In the genomic region with DNA sequence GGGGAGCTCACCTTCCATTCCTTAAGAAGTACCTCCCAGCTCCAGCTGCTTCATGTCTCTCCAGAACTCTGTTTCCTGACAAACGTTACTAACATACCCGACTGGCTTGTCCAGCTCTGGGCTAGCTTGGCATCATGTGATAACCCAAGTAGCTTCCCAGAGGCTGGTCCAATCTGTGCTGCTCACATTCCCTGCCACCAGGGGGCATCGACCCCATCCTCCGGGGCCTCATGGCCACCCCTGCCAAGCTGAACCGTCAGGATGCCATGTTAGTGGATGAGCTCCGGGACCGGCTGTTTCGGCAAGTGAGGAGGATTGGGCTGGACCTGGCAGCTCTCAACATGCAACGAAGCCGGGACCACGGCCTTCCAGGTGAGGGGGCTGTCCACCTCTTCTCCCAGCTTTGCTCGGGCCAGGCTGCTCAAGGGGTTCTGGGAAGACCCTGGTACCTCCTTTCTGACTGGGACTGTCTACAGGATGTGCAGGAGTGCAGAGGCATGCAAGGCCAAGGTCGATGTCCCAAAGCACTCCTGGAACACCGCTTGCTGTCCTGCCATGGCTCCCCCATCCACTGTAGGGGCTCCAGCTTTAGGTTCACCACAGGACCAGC, we compare ENCODE assay signal across 9 cellular contexts. TPM values are rescaled to one million over a fixed set of nuclear protein-coding genes. Genes with fewer than 3 reads are reported as not detected.
DNase-seq lines count a peak whose midpoint lies in the region; ATAC-seq, FAIRE-seq and TF ChIP-seq lines count a peak whose summit lies in the region.
"Had no signal": no experiment of that assay in that cellular context is flagged by ENCODE, and none has a peak within 500 bp of the region (broad histone marks: within the 10 kb centered on the region; RNA-seq: fewer than 3 reads in every experiment).

No MANE protein-coding gene starts in this region.

- intact Hi-C loops in HCT116 (cut with micrococcal nuclease), result loop anchor here (1.0 kb wide), 2 partner anchors 18 to 247 kb away; no protein-coding TSS in a partner anchor

- H3K9ac ChIP-seq in HCT116 (ENCODE audit: low read length), result no peak overlapping the region
- H3K9ac ChIP-seq in NT2/D1 (ENCODE audit: insufficient read length, low read depth), result no peak overlapping the region

- no TSS peak for BruUV-seq in HCT116 (replicated peaks; lab: Mats Ljungman, UMichigan)

- CTCF ChIA-PET in HCT116 (lab: Charles Lee), result interaction anchor here (0.6 to 3.7 kb wide), 21 partner anchors 9 to 255 kb away, joined by 3 to 36 read pairs (median 5); a partner anchor contains a TSS

- RAD21 ChIA-PET in HCT116 (lab: Charles Lee; ENCODE audit: low non-redundant PET in 1 of 2, low total read pairs in 2 of 2, uncharacterized antibody in 2 of 2, unreplicated experiment in 2 of 2), result interaction anchor here (0.8 to 1.1 kb wide), 3 partner anchors 16 to 248 kb away, joined by 3 to 5 read pairs (median 3); no protein-coding TSS in a partner anchor

- H3K4me1 ChIP-seq in HCT116 (ENCODE audit: control insufficient read depth in 1 of 2, insufficient read depth in 2 of 2, low read length in 2 of 2), result peaks cover 0 to 3% of the 10 kb centered on the region in 2 experiments; a peak in 1 of 4 replicates
- no peaks in the 10 kb centered on the region for H3K4me1 ChIP-seq in NT2/D1 (ENCODE audit: insufficient read depth, insufficient read length)
- no peaks in the 10 kb centered on the region for H3K4me1 ChIP-seq in small intestine (ENCODE audit: control insufficient read depth in 2 of 2, insufficient read depth in 1 of 2, low read depth in 1 of 2, low read length in 1 of 2)

- TF ChIP-seq RAD21 in HCT116 (IDR thresholded peaks at IDR 0.05; ENCODE audit: low read depth), result no peak; the same call in 1 of the 2 replicates

- FAIRE-seq in small intestine (lab: Jason Lieb, UNC), result no peak

- no peaks in the 10 kb centered on the region for H3K79me2 ChIP-seq in HCT116 (ENCODE audit: insufficient read depth, low read length)

- H3K27ac ChIP-seq in HCT116 (ENCODE audit: low read depth, low read length) (no peak overlapping the region), small intestine (ENCODE audit: low read depth in 1 of 2, low read length in 1 of 2) (no peak overlapping the region)

- ATAC-seq in HCT116 (peak; percentile 98), GM18519 (IDR thresholded peaks at IDR 0.05; ENCODE audit: low FRiP score, unreplicated experiment) (no peak), omental fat pad (ENCODE audit: low FRiP score) (no peak)

- H4K20me1 ChIP-seq in HCT116 (ENCODE audit: insufficient read depth), result no peaks in the 10 kb centered on the region

- no peaks in the 10 kb centered on the region for H3K9me2 ChIP-seq in HCT116 (ENCODE audit: insufficient read depth)

- H3K36me3 ChIP-seq in HCT116 (ENCODE audit: control insufficient read depth in 1 of 2, insufficient read depth in 2 of 2, low read length in 2 of 2) (no peaks in the 10 kb centered on the region), NT2/D1 (ENCODE audit: insufficient read depth, insufficient read length, low read length) (peaks cover under 1% of the 10 kb centered on the region), small intestine (ENCODE audit: control insufficient read depth in 2 of 2, insufficient read depth in 2 of 2, low read length in 2 of 2) (no peaks in the 10 kb centered on the region)

- POLR2A ChIA-PET in HCT116 (lab: Charles Lee), result interaction anchor here (0.5 to 1.0 kb wide), 2 partner anchors 117 to 431 kb away, joined by 3 read pairs; no protein-coding TSS in a partner anchor

- no peak for TF ChIP-seq POLR2A in HCT116 (IDR thresholded peaks at IDR 0.05; ENCODE audit: borderline replicate concordance, extremely low read depth, insufficient read depth, insufficient read length)

- no peak overlapping the region for H3K4me2 ChIP-seq in HCT116 (ENCODE audit: low read length)

- H3K27me3 ChIP-seq in HCT116 (ENCODE audit: insufficient read depth, low read length) (no peaks in the 10 kb centered on the region; the same call in 1 of the 2 replicates), NT2/D1 (ENCODE audit: insufficient read depth, insufficient read length) (peaks cover 2% of the 10 kb centered on the region), small intestine (ENCODE audit: control insufficient read depth in 2 of 2, insufficient read depth in 2 of 2, low read length in 2 of 2) (no peaks in the 10 kb centered on the region)

- H3K4me3 ChIP-seq in HCT116 (replicated peaks in 1 of 2; ENCODE audit: low read depth in 1 of 2, low read length in 2 of 2) (no peak overlapping the region), NT2/D1 (ENCODE audit: insufficient read length, low read depth) (no peak overlapping the region), fibroblast of the aortic adventitia (ENCODE audit: low read depth, low read length) (no peak overlapping the region), small intestine (ENCODE audit: low read depth in 1 of 2, low read length in 2 of 2) (no peak overlapping the region)

- H2AFZ ChIP-seq in HCT116 (ENCODE audit: low read depth, low read length, poor library complexity, severe bottlenecking), result no peak overlapping the region

- H3K9me3 ChIP-seq in HCT116 (ENCODE audit: control insufficient read depth in 1 of 2, insufficient read depth in 1 of 2, low read depth in 1 of 2, low read length in 2 of 2), result no peaks in the 10 kb centered on the region
- no peaks in the 10 kb centered on the region for H3K9me3 ChIP-seq in NT2/D1 (ENCODE audit: insufficient read depth, low read length)
- no peaks in the 10 kb centered on the region for H3K9me3 ChIP-seq in small intestine (ENCODE audit: control insufficient read depth, low read depth)

- 40 to 45% (median 44%) methylated on average over 14 of the region's 14 CpGs for WGBS in small intestine, 3 donors

- TF ChIP-seq CTCF in HCT116 (IDR thresholded peaks at IDR 0.05 in 2 of 3, conservative IDR thresholded peaks at IDR 0.05 in 1 of 3; ENCODE audit: borderline replicate concordance in 1 of 3, insufficient read depth in 1 of 3, low read depth in 2 of 3, low read length in 2 of 3) (peak; percentile 58 to 90 (median 88)), fibroblast of the aortic adventitia (IDR thresholded peaks at IDR 0.05; ENCODE audit: insufficient read depth, low read length) (peak; percentile 45), omental fat pad (IDR thresholded peaks at IDR 0.05) (no peak)

- DNase-seq in COLO829 (ENCODE audit: low spot score) (peak; percentile 61), HCT116 (ENCODE audit: low read depth, low spot score) (peak; percentile 63), NT2/D1 (ENCODE audit: low read depth, low spot score) (peak; percentile 33), activated T-cell treated with anti-CD3 and anti-CD28 coated beads for 24 hours (ENCODE audit: low read depth) (peak; percentile 45), fibroblast of the aortic adventitia (ENCODE audit: low read depth) (peak; percentile 26), small intestine (peak; percentile 50), omental fat pad (ENCODE audit: low spot score) (no peak)

TF ChIP-seq in HCT116, 20 proteins besides CTCF, POLR2A, EP300 and RAD21:
- TF ChIP-seq EGR1 (IDR thresholded peaks at IDR 0.05; ENCODE audit: low read depth) (no peak), POLR2AphosphoS5 (IDR thresholded peaks at IDR 0.05; ENCODE audit: low read depth, low read length) (no peak)
- TF ChIP-seq, protein P1, sequence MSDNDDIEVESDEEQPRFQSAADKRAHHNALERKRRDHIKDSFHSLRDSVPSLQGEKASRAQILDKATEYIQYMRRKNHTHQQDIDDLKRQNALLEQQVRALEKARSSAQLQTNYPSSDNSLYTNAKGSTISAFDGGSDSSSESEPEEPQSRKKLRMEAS (IDR thresholded peaks at IDR 0.05), result peak; percentile 60; the same call in 1 of the 2 replicates
- TF ChIP-seq, protein P2, sequence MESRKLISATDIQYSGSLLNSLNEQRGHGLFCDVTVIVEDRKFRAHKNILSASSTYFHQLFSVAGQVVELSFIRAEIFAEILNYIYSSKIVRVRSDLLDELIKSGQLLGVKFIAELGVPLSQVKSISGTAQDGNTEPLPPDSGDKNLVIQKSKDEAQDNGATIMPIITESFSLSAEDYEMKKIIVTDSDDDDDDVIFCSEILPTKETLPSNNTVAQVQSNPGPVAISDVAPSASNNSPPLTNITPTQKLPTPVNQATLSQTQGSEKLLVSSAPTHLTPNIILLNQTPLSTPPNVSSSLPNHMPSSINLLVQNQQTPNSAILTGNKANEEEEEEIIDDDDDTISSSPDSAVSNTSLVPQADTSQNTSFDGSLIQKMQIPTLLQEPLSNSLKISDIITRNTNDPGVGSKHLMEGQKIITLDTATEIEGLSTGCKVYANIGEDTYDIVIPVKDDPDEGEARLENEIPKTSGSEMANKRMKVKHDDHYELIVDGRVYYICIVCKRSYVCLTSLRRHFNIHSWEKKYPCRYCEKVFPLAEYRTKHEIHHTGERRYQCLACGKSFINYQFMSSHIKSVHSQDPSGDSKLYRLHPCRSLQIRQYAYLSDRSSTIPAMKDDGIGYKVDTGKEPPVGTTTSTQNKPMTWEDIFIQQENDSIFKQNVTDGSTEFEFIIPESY (IDR thresholded peaks at IDR 0.05; ENCODE audit: extremely low read depth, insufficient replicate concordance, low read length), result no peak

RNA-seq across cellular contexts. Expression of a gene that starts 7.6 kb away (rescaled TPM):
- total RNA-seq in HCT116 (2021; ENCODE audit: unreplicated experiment) (not detected), fibroblast of the aortic adventitia (ENCODE audit: low replicate concordance) (not detected in 2 replicates), omental fat pad (not detected)
- 0.14 and 0.20 TPM in 2 replicates for polyA plus RNA-seq in HCT116 (2012)
- not detected for polyA plus RNA-seq in small intestine
- total RNA-seq: T-helper 1 cell treated with Interleukin-12 subunit alpha and Interleukin-12 subunit beta and Interleukin-4 antibody, amounts not matched to agents 30 ng/mL and 1 ng/mL, for 36 hours had no signal

RNA-seq across cellular contexts. Expression of a gene that starts 18.9 kb away (rescaled TPM):
- total RNA-seq in HCT116 (2021; ENCODE audit: unreplicated experiment), result 29.8 TPM
- 25.2 and 27.6 TPM in 2 replicates for polyA plus RNA-seq in HCT116 (2012)
- 10.6 and 16.6 TPM in 2 replicates for total RNA-seq in fibroblast of the aortic adventitia (ENCODE audit: low replicate concordance)
- 10 to 100 TPM in 1 of 3 donors, 1 to 10 TPM in 2; 2.7 to 11.7 (median 6.7) TPM for polyA plus RNA-seq in small intestine
- total RNA-seq in omental fat pad, result 1 to 10 TPM; 3.7 to 9.9 (median 6.0) TPM

RNA-seq across cellular contexts. Expression of a gene that starts 33.3 kb away (rescaled TPM):
- total RNA-seq in HCT116 (2021; ENCODE audit: unreplicated experiment) (not detected), fibroblast of the aortic adventitia (ENCODE audit: low replicate concordance) (not detected in 2 replicates), omental fat pad (not detected)
- not detected in 2 replicates for polyA plus RNA-seq in HCT116 (2012)
- polyA plus RNA-seq in small intestine, result not detected
- total RNA-seq: T-helper 1 cell treated with Interleukin-12 subunit alpha and Interleukin-12 subunit beta and Interleukin-4 antibody, amounts not matched to agents 30 ng/mL and 1 ng/mL, for 36 hours had no signal

RNA-seq across cellular contexts. Expression of a gene that starts 38.3 kb away (rescaled TPM):
- total RNA-seq in HCT116 (2021; ENCODE audit: unreplicated experiment) (not detected), fibroblast of the aortic adventitia (ENCODE audit: low replicate concordance) (not detected in 2 replicates), omental fat pad (under 1 TPM in 1 of 4 donors, not detected in 3; 0.46 TPM)
- 0.03 and 0.12 TPM in 2 replicates for polyA plus RNA-seq in HCT116 (2012)
- under 1 TPM in 1 of 3 donors, not detected in 2; 0.55 TPM for polyA plus RNA-seq in small intestine
- total RNA-seq: T-helper 1 cell treated with Interleukin-12 subunit alpha and Interleukin-12 subunit beta and Interleukin-4 antibody, amounts not matched to agents 30 ng/mL and 1 ng/mL, for 36 hours had no signal

RNA-seq across cellular contexts. Expression of a gene that starts 51.9 kb away (rescaled TPM):
- total RNA-seq in HCT116 (2021; ENCODE audit: unreplicated experiment) (not detected), fibroblast of the aortic adventitia (ENCODE audit: low replicate concordance) (not detected in 2 replicates), omental fat pad (not detected)
- polyA plus RNA-seq in HCT116 (2012), result not detected in 2 replicates
- under 1 TPM in 1 of 3 donors, not detected in 2; 0.03 TPM for polyA plus RNA-seq in small intestine

Comparison
In these comparisons a context has a peak if more than half of its experiments do, and no peak if none do; other contexts are left out.
1. CTCF ChIP-seq: peak in HCT116 (3 of 3) and fibroblast of the aortic adventitia (single experiment); none in omental fat pad (0 of 3).